ENCODE assay signal across 8 cellular contexts in genomic region chr3:197949191-197949766, GRCh38. TPM values are rescaled to one million over a fixed set of nuclear protein-coding genes. Genes with fewer than 3 reads are reported as not detected.
DNase-seq lines count a peak whose midpoint lies in the region; ATAC-seq and TF ChIP-seq lines count a peak whose summit lies in the region.

No MANE protein-coding gene starts in this region.

- peaks cover 12% of the 10 kb centered on the region for H3K4me1 ChIP-seq in SJSA1 (replicated peaks)
- H3K4me1 ChIP-seq in skeletal muscle satellite cell (ENCODE audit: control insufficient read depth, insufficient read depth, low read length): peaks cover 28% of the 10 kb centered on the region

- H3K27me3 ChIP-seq in SJSA1 (replicated peaks) (no peaks in the 10 kb centered on the region), skeletal muscle satellite cell (ENCODE audit: control insufficient read depth, insufficient read depth, low read length) (no peaks in the 10 kb centered on the region)

- no peak for DNase-seq in SJSA1 (ENCODE audit: low read depth in 1 of 2, low spot score in 2 of 2)
- DNase-seq in fibroblast of villous mesenchyme (ENCODE audit: low read depth): no peak
- no peak for DNase-seq in NCI-H1417 treated with DMSO at 0.1 percent for 48 hours (lab: John Stamatoyannopoulos, UW)
- DNase-seq in stimulated activated naive CD4-positive, alpha-beta T cell treated with Interleukin-2 at 50 U/mL for 16 hours (lab: John Stamatoyannopoulos, UW): no peak
- no peak for DNase-seq in stimulated activated CD4-positive, alpha-beta T cell treated with anti-CD3 and anti-CD28 coated beads, Interleukin-2, amount 100 ng/mL, for 24 hours
- DNase-seq in mesenteric fat pad (ENCODE audit: low spot score): no peak

- H3K36me3 ChIP-seq in SJSA1 (peaks cover 41% of the 10 kb centered on the region), skeletal muscle satellite cell (ENCODE audit: insufficient read depth, low read length) (peaks cover 31% of the 10 kb centered on the region)

- H3K9me3 ChIP-seq in SJSA1 (replicated peaks) (no peaks in the 10 kb centered on the region), skeletal muscle satellite cell (replicated peaks; ENCODE audit: low read length) (no peaks in the 10 kb centered on the region)

- ATAC-seq in GM21381 (IDR thresholded peaks at IDR 0.05; ENCODE audit: unreplicated experiment): peak; percentile 1

- peak overlapping the region; percentile 99 for H3K9ac ChIP-seq in skeletal muscle satellite cell (ENCODE audit: low read depth, low read length)

- H3K4me3 ChIP-seq in SJSA1 (peak overlapping the region; percentile 53), fibroblast of villous mesenchyme (ENCODE audit: low read depth, low read length) (peak overlapping the region; percentile 90), skeletal muscle satellite cell (ENCODE audit: low read length) (peak overlapping the region; percentile 85)

- TF ChIP-seq CTCF in fibroblast of villous mesenchyme (IDR thresholded peaks at IDR 0.05; ENCODE audit: insufficient read depth, low read depth, low read length): no peak

- H3K4me2 ChIP-seq in skeletal muscle satellite cell (ENCODE audit: low read length): peak overlapping the region; percentile 76

- H3K27ac ChIP-seq in SJSA1: peak overlapping the region; percentile 97

RNA-seq across cellular contexts. Expression of gene RPL35A, which starts 0.7 kb away (rescaled TPM):
- total RNA-seq in SJSA1 (2014; rRNA removed; shearing (Covaris generic)): 395 and 511 TPM in 2 replicates
- 453 and 600 TPM in 2 replicates for total RNA-seq in fibroblast of villous mesenchyme
- 537 and 796 TPM in 2 replicates for total RNA-seq in skeletal muscle satellite cell (2012; rRNA removed)
- total RNA-seq in mesenteric fat pad: 680 TPM

RNA-seq across cellular contexts. Expression of gene LMLN, which starts 10.7 kb away (rescaled TPM):
- total RNA-seq in SJSA1 (2014; rRNA removed; shearing (Covaris generic)): 1.3 and 1.9 TPM in 2 replicates
- total RNA-seq in fibroblast of villous mesenchyme: 6.5 and 8.1 TPM in 2 replicates
- total RNA-seq in skeletal muscle satellite cell (2012; rRNA removed): 8.1 and 8.3 TPM in 2 replicates
- 4.4 TPM for total RNA-seq in mesenteric fat pad
